Comparison of ENCODE assay signal across 11 cellular contexts in genomic region chrX:141947350-141947749, GRCh38. TPM values are rescaled to one million over a fixed set of nuclear protein-coding genes. Genes with fewer than 3 reads are reported as not detected.
"Had no signal": no experiment of that assay in that cellular context is flagged by ENCODE, and none has a peak within 500 bp of the region (broad histone marks: within the 10 kb centered on the region; RNA-seq: fewer than 3 reads in every experiment).

No MANE protein-coding gene starts in this region.

- H3K27ac Mint-ChIP-seq: GM23338, H9, HFFc6 had no signal

- H3K36me3 ChIP-seq: HAP-1 had no signal

- H3K4me1 ChIP-seq: HAP-1 had no signal

- FAIRE-seq: H1, H54 had no signal

- H3K4me2 ChIP-seq: GM23338 had no signal

- H3K27ac ChIP-seq: GM23248 had no signal

- H3K4me3 Mint-ChIP-seq: GM23338, H9, HFFc6 had no signal

- H2AFZ ChIP-seq: GM23248, GM23338 had no signal

- H3K4me1 Mint-ChIP-seq: GM23338, H9 had no signal

- ATAC-seq: GM23338, HCT116 had no signal

- H3K9ac ChIP-seq: GM23248 had no signal

- H3K4me3 ChIP-seq: GM23248, GM23338, HAP-1 had no signal

- DNase-seq: GM23248, GOT3, H7, H9, HCEC 1CT, HFFc6 had no signal

RNA-seq across cellular contexts. Expression of gene MAGEC1, which starts 43.7 kb away (rescaled TPM):
- total RNA-seq: GM23248, GM23338, H1, H7, H9 had no signal
